12 cellular contexts compared by ENCODE assay signal in genomic region chr2:7034313-7034712, GRCh38.
DNase-seq lines count a peak whose midpoint lies in the region; ATAC-seq and TF ChIP-seq lines count a peak whose summit lies in the region.
"Had no signal": no experiment of that assay in that cellular context is flagged by ENCODE, and none has a peak within 500 bp of the region (broad histone marks: within the 10 kb centered on the region; RNA-seq: fewer than 3 reads in every experiment).

No MANE protein-coding gene starts in this region.

- ATAC-seq in stimulated activated naive CD8-positive, alpha-beta T cell treated with anti-CD3 and anti-CD28 coated beads, Interleukin-15, amount 100 ng/mL, for 72 hours = no peak
- ATAC-seq: gastrocnemius medialis had no signal

- CTCF ChIA-PET in CD4-positive, alpha-beta memory T cell (lab: Charles Lee; ENCODE audit: partially characterized antibody) = interaction anchor here (0.7 to 4.0 kb wide), 5 partner anchors 10 to 212 kb away, joined by 4 to 24 read pairs (median 4); no protein-coding TSS in a partner anchor

- no peak overlapping the region for H3K27ac ChIP-seq in CD4-positive, alpha-beta memory T cell (ENCODE audit: low read depth, low read length)
- H3K27ac ChIP-seq in brain microvascular endothelial cell = no peak overlapping the region
- H3K27ac ChIP-seq: gastrocnemius medialis had no signal

- no peaks in the 10 kb centered on the region for H3K9me3 ChIP-seq in CD4-positive, alpha-beta memory T cell (ENCODE audit: control insufficient read depth in 1 of 2, low read length in 2 of 2)
- H3K9me3 ChIP-seq: gastrocnemius medialis had no signal

- H3K4me1 ChIP-seq in CD4-positive, alpha-beta memory T cell (ENCODE audit: insufficient read depth, low read length) = peaks cover 12% of the 10 kb centered on the region

- TF ChIP-seq CTCF in NB4 (IDR thresholded peaks at IDR 0.05; ENCODE audit: low read depth, low read length) = no peak
- peak; percentile 50 for TF ChIP-seq CTCF in brain microvascular endothelial cell (IDR thresholded peaks at IDR 0.05; ENCODE audit: low read depth, low read length, missing control alignments)

- peaks cover 0 to 3% (median 0%) of the 10 kb centered on the region in 8 donors for H3K9me3 Mint-ChIP-seq in CD4-positive, alpha-beta memory T cell
- peaks cover 7 to 9% of the 10 kb centered on the region in 2 donors for H3K9me3 Mint-ChIP-seq in stimulated activated naive CD8-positive, alpha-beta T cell treated with anti-CD3 and anti-CD28 coated beads, Interleukin-15, amount 100 ng/mL, for 72 hours

- H3K36me3 Mint-ChIP-seq in CD4-positive, alpha-beta memory T cell = peaks cover 50 to 53% of the 10 kb centered on the region in 2 donors

- POLR2A ChIA-PET in CD4-positive, alpha-beta memory T cell (lab: Charles Lee; ENCODE audit: partially characterized antibody) = no interaction called here

- intact Hi-C loops in CD4-positive, alpha-beta memory T cell (cut with micrococcal nuclease) = no loop called here

- peaks cover 14 to 34% (median 20%) of the 10 kb centered on the region in 4 donors for H3K4me1 Mint-ChIP-seq in CD4-positive, alpha-beta memory T cell
- H3K4me1 Mint-ChIP-seq in stimulated activated naive CD8-positive, alpha-beta T cell treated with anti-CD3 and anti-CD28 coated beads, Interleukin-15, amount 100 ng/mL, for 72 hours = peaks cover 10% of the 10 kb centered on the region

- no peaks in the 10 kb centered on the region for H3K27me3 Mint-ChIP-seq in CD4-positive, alpha-beta memory T cell
- no peaks in the 10 kb centered on the region for H3K27me3 Mint-ChIP-seq in stimulated activated naive CD8-positive, alpha-beta T cell treated with anti-CD3 and anti-CD28 coated beads, Interleukin-15, amount 100 ng/mL, for 72 hours

- no peak for TF ChIP-seq POLR2A in NB4 (IDR thresholded peaks at IDR 0.05; ENCODE audit: extremely low read depth, insufficient read length)

- DNase-seq in CD4-positive, alpha-beta memory T cell = no peak
- DNase-seq in NB4 (ENCODE audit: low read depth) (peak; percentile 31), brain microvascular endothelial cell (peak; percentile 15), left kidney (ENCODE audit: low read depth, low spot score) (peak; percentile 78)
- no peak for DNase-seq in stimulated activated naive CD8-positive, alpha-beta T cell treated with anti-CD3 and anti-CD28 coated beads, Interleukin-15, amount 100 ng/mL, for 72 hours
- no peak for DNase-seq in activated CD4-positive, alpha-beta T cell treated with anti-CD3 and anti-CD28 coated beads, Interleukin-2, amount 50 U/mL, for 4 hours
- no peak for DNase-seq in stimulated activated CD4-positive, alpha-beta T cell treated with anti-CD3 and anti-CD28 coated beads, Interleukin-2, amount 100 ng/mL, for 24 hours
- DNase-seq in activated CD4-positive, alpha-beta T cell treated with anti-CD3 and anti-CD28 coated beads for 1 hour = no peak
- DNase-seq: Calu3; central memory CD4-positive, alpha-beta T cell; gastrocnemius medialis had no signal

- H3K4me3 ChIP-seq in CD4-positive, alpha-beta memory T cell (ENCODE audit: low read length in 2 of 2) = no peak overlapping the region
- H3K4me3 ChIP-seq in NB4 (ENCODE audit: low read depth, low read length) = no peak overlapping the region
- no peak overlapping the region for H3K4me3 ChIP-seq in brain microvascular endothelial cell (ENCODE audit: low read depth, low read length)
- H3K4me3 ChIP-seq: gastrocnemius medialis, smooth muscle cell had no signal

- no peak overlapping the region for H3K4me3 Mint-ChIP-seq in CD4-positive, alpha-beta memory T cell
- no peak overlapping the region for H3K4me3 Mint-ChIP-seq in stimulated activated naive CD8-positive, alpha-beta T cell treated with anti-CD3 and anti-CD28 coated beads, Interleukin-15, amount 100 ng/mL, for 72 hours

- peak overlapping the region in 4 of 7 donors; percentile 11 to 72 (median 40) for H3K27ac Mint-ChIP-seq in CD4-positive, alpha-beta memory T cell
- H3K27ac Mint-ChIP-seq in stimulated activated naive CD8-positive, alpha-beta T cell treated with anti-CD3 and anti-CD28 coated beads, Interleukin-15, amount 100 ng/mL, for 72 hours = peak overlapping the region in 1 of 2 donors; percentile 8

- in situ Hi-C loops in brain microvascular endothelial cell (cut with HindIII; ENCODE audit: low pct_ligation_motif_present, low sequenced_read_pairs) = no loop called here

- H3K36me3 ChIP-seq in CD4-positive, alpha-beta memory T cell (ENCODE audit: insufficient read depth, low read length) = peaks cover 20% of the 10 kb centered on the region
- H3K36me3 ChIP-seq in brain microvascular endothelial cell (replicated peaks) = no peaks in the 10 kb centered on the region
- H3K36me3 ChIP-seq: gastrocnemius medialis had no signal

- no peaks in the 10 kb centered on the region for H3K27me3 ChIP-seq in CD4-positive, alpha-beta memory T cell (ENCODE audit: insufficient read depth, low read length)
- no peaks in the 10 kb centered on the region for H3K27me3 ChIP-seq in brain microvascular endothelial cell (replicated peaks)
- H3K27me3 ChIP-seq: gastrocnemius medialis had no signal

Comparison
In these comparisons a context has a peak if more than half of its experiments do, and no peak if none do; other contexts are left out.
1. DNase-seq: peak in NB4 (single experiment), brain microvascular endothelial cell (single experiment) and left kidney (single experiment); none in CD4-positive, alpha-beta memory T cell (0 of 5), stimulated activated naive CD8-positive, alpha-beta T cell treated with anti-CD3 and anti-CD28 coated beads, Interleukin-15, amount 100 ng/mL, for 72 hours (0 of 2), activated CD4-positive, alpha-beta T cell treated with anti-CD3 and anti-CD28 coated beads, Interleukin-2, amount 50 U/mL, for 4 hours (0 of 2), stimulated activated CD4-positive, alpha-beta T cell treated with anti-CD3 and anti-CD28 coated beads, Interleukin-2, amount 100 ng/mL, for 24 hours (0 of 2) and activated CD4-positive, alpha-beta T cell treated with anti-CD3 and anti-CD28 coated beads for 1 hour (single experiment).